9 cellular contexts compared by ENCODE assay signal in genomic region chr7:142587578-142588191, GRCh38.
A peak's percentile ranks its signal among the peaks of the same experiment; 100 is the strongest.
DNase-seq lines count a peak whose midpoint lies in the region; ATAC-seq and TF ChIP-seq lines count a peak whose summit lies in the region.
"Had no signal": no experiment of that assay in that cellular context is flagged by ENCODE, and none has a peak within 500 bp of the region (broad histone marks: within the 10 kb centered on the region; RNA-seq: fewer than 3 reads in every experiment).

No MANE protein-coding gene starts in this region.

- H4K20me1 ChIP-seq in OCI-LY1 (ENCODE audit: insufficient read depth, low read length), result no peaks in the 10 kb centered on the region

- H3K9me3 Mint-ChIP-seq in endodermal cell, result no peaks in the 10 kb centered on the region
- no peaks in the 10 kb centered on the region for H3K9me3 Mint-ChIP-seq in nephron

- H2AFZ ChIP-seq in OCI-LY1 (ENCODE audit: low read length), result no peak overlapping the region

- DNase-seq in NCI-H2107 treated with DMSO at 0.1 percent for 48 hours (lab: John Stamatoyannopoulos, UW; ENCODE audit: unreplicated experiment) (peak; percentile 36), NCI-H2107 (lab: John Stamatoyannopoulos, UW) (no peak), GM19240 (ENCODE audit: insufficient read length, low spot score) (peak; percentile 50), endodermal cell (peak; percentile 68), ecto neural progenitor cell (ENCODE audit: low spot score) (no peak)

- no peaks in the 10 kb centered on the region for H3F3A ChIP-seq in OCI-LY1 (ENCODE audit: insufficient read depth, low read length)

- no peak overlapping the region for H3K4me2 ChIP-seq in OCI-LY1 (ENCODE audit: low read length)

- H3K27ac ChIP-seq in OCI-LY1 (ENCODE audit: low read depth, low read length, poor library complexity, severe bottlenecking) (no peak overlapping the region), endodermal cell (ENCODE audit: low read depth, low read length) (no peak overlapping the region)
- H3K27ac ChIP-seq: thoracic aorta had no signal

- H3K9me3 ChIP-seq in OCI-LY1 (ENCODE audit: low read length) (no peaks in the 10 kb centered on the region), endodermal cell (ENCODE audit: control insufficient read depth, low read length) (no peaks in the 10 kb centered on the region)
- H3K9me3 ChIP-seq: thoracic aorta had no signal

- H3K4me3 ChIP-seq in OCI-LY1 (ENCODE audit: low read depth, low read length, poor library complexity, severe bottlenecking) (no peak overlapping the region), endodermal cell (ENCODE audit: low read length) (no peak overlapping the region)
- H3K4me3 ChIP-seq: thoracic aorta had no signal

- H3K9ac ChIP-seq in OCI-LY1 (ENCODE audit: low read length) (no peak overlapping the region), endodermal cell (ENCODE audit: extremely low read depth, low read length, poor library complexity, severe bottlenecking) (no peak overlapping the region)

- WGBS in endodermal cell (ENCODE audit: insufficient coverage in 1 of 2, insufficient read length in 1 of 2), 2 experiments, result 74 to 89% methylated on average over 4 to 5 of the region's 5 CpGs

- H3K27me3 Mint-ChIP-seq in endodermal cell (ENCODE audit: insufficient read depth), result no peaks in the 10 kb centered on the region
- H3K27me3 Mint-ChIP-seq in nephron (ENCODE audit: low read depth), result no peaks in the 10 kb centered on the region

- H3K4me1 Mint-ChIP-seq in endodermal cell, result peaks cover 7% of the 10 kb centered on the region
- peaks cover 5% of the 10 kb centered on the region for H3K4me1 Mint-ChIP-seq in nephron

- no peaks in the 10 kb centered on the region for H3K79me2 ChIP-seq in OCI-LY1 (ENCODE audit: insufficient read depth, low read length)

- H3K27ac Mint-ChIP-seq in endodermal cell, result no peak overlapping the region
- no peak overlapping the region for H3K27ac Mint-ChIP-seq in nephron

- no peaks in the 10 kb centered on the region for H3K9me2 ChIP-seq in OCI-LY1 (ENCODE audit: low read depth, low read length)

- ATAC-seq in HG03097 (IDR thresholded peaks at IDR 0.05; ENCODE audit: low FRiP score, unreplicated experiment), result peak; percentile 80

- TF ChIP-seq CTCF in OCI-LY1 (IDR thresholded peaks at IDR 0.05; ENCODE audit: low read length) (peak; percentile 86), endodermal cell (conservative IDR thresholded peaks at IDR 0.05) (peak; percentile 90), nephron (IDR thresholded peaks at IDR 0.05; ENCODE audit: unreplicated experiment in 3 of 3) (peak in 2 of 3 experiments; percentile 16 to 45)

- H3K4me1 ChIP-seq in OCI-LY1 (ENCODE audit: insufficient read depth, low read length, severe bottlenecking), result no peaks in the 10 kb centered on the region
- peaks cover 12% of the 10 kb centered on the region for H3K4me1 ChIP-seq in endodermal cell (ENCODE audit: control insufficient read depth, insufficient read depth, low read length)

- no peaks in the 10 kb centered on the region for H3K36me3 Mint-ChIP-seq in endodermal cell (ENCODE audit: low read depth)
- H3K36me3 Mint-ChIP-seq in nephron (ENCODE audit: low read depth), result no peaks in the 10 kb centered on the region

- H3K27me3 ChIP-seq in OCI-LY1 (ENCODE audit: insufficient read depth, low read length) (no peaks in the 10 kb centered on the region), endodermal cell (ENCODE audit: control insufficient read depth, insufficient read depth, low read length, poor library complexity, severe bottlenecking) (no peaks in the 10 kb centered on the region)

- H3K36me3 ChIP-seq in OCI-LY1 (ENCODE audit: insufficient read depth, low read length), result no peaks in the 10 kb centered on the region
- no peaks in the 10 kb centered on the region for H3K36me3 ChIP-seq in endodermal cell (ENCODE audit: control insufficient read depth, insufficient read depth, low read length)
- H3K36me3 ChIP-seq: thoracic aorta had no signal

- no peak overlapping the region for H3K4me3 Mint-ChIP-seq in endodermal cell
- no peak overlapping the region for H3K4me3 Mint-ChIP-seq in nephron

Comparison
In these comparisons a context has a peak if more than half of its experiments do, and no peak if none do; other contexts are left out.
1. DNase-seq: peak in NCI-H2107 treated with DMSO at 0.1 percent for 48 hours (single experiment), GM19240 (single experiment) and endodermal cell (single experiment); none in NCI-H2107 (single experiment) and ecto neural progenitor cell (single experiment).
2. CTCF ChIP-seq: peak in every context shown above with its lines; median percentile 90 in endodermal cell; 86 in OCI-LY1; 30 in nephron.